ENCODE assay signal across 18 cellular contexts in genomic region chrX:2584659-2585470, GRCh38.
DNase-seq lines count a peak whose midpoint lies in the region; ATAC-seq and TF ChIP-seq lines count a peak whose summit lies in the region.
"Had no signal": no experiment of that assay in that cellular context is flagged by ENCODE, and none has a peak within 500 bp of the region (broad histone marks: within the 10 kb centered on the region; RNA-seq: fewer than 3 reads in every experiment).

No MANE protein-coding gene starts in this region.

- peak overlapping the region; percentile 79 for H3K4me2 ChIP-seq in hepatocyte
- H3K4me2 ChIP-seq in neural cell (ENCODE audit: low read length) = peak overlapping the region; percentile 78

- H3K36me3 ChIP-seq in Caco-2 (ENCODE audit: control insufficient read depth, insufficient read depth, low read length) (no peaks in the 10 kb centered on the region), hepatocyte (replicated peaks; ENCODE audit: insufficient read depth, low read depth) (no peaks in the 10 kb centered on the region), neural cell (ENCODE audit: insufficient read depth, low read length) (no peaks in the 10 kb centered on the region)
- H3K36me3 ChIP-seq in CD4-positive, alpha-beta memory T cell (ENCODE audit: insufficient read depth, low read length) = no peaks in the 10 kb centered on the region
- H3K36me3 ChIP-seq: sigmoid colon had no signal

- no peaks in the 10 kb centered on the region for H3K27me3 Mint-ChIP-seq in Caco-2 (ENCODE audit: insufficient read depth, unreplicated experiment)
- peaks cover 37% of the 10 kb centered on the region for H3K27me3 Mint-ChIP-seq in T-helper 17 cell
- H3K27me3 Mint-ChIP-seq in CD4-positive, alpha-beta memory T cell = peaks cover 22 to 26% of the 10 kb centered on the region in 2 donors

- no peak for TF ChIP-seq CTCF in Caco-2 (IDR thresholded peaks at IDR 0.05; ENCODE audit: insufficient read depth in 1 of 2, low read depth in 1 of 2, low read length in 1 of 2, severe bottlenecking in 1 of 2, unreplicated experiment in 1 of 2)
- TF ChIP-seq CTCF in hepatocyte (IDR thresholded peaks at IDR 0.05; ENCODE audit: poor library complexity) = no peak
- TF ChIP-seq CTCF in neural cell (IDR thresholded peaks at IDR 0.05; ENCODE audit: poor library complexity, severe bottlenecking) = no peak

- peak; percentile 43 for TF ChIP-seq RAD21 in neural cell (conservative IDR thresholded peaks at IDR 0.05)

- TF ChIP-seq EP300 in neural cell (conservative IDR thresholded peaks at IDR 0.05; ENCODE audit: poor library complexity, severe bottlenecking) = no peak

- H3K9me3 Mint-ChIP-seq in Caco-2 (ENCODE audit: unreplicated experiment) = no peaks in the 10 kb centered on the region
- H3K9me3 Mint-ChIP-seq in CD4-positive, alpha-beta memory T cell = peaks cover 0 to 5% (median 0%) of the 10 kb centered on the region in 8 donors

- H3K36me3 Mint-ChIP-seq in Caco-2 (ENCODE audit: insufficient read depth, unreplicated experiment) (peaks cover 4% of the 10 kb centered on the region), T-helper 17 cell (ENCODE audit: low read depth) (peaks cover 2% of the 10 kb centered on the region)
- H3K36me3 Mint-ChIP-seq in CD4-positive, alpha-beta memory T cell = no peaks in the 10 kb centered on the region

- intact Hi-C loops in Caco-2 (cut with micrococcal nuclease; ENCODE audit: unreplicated experiment) = no loop called here
- intact Hi-C loops in CD4-positive, alpha-beta memory T cell (cut with micrococcal nuclease) = no loop called here

- H3K9me3 ChIP-seq in Caco-2 (no peaks in the 10 kb centered on the region), T-helper 17 cell (ENCODE audit: control insufficient read depth, low read length, poor library complexity, severe bottlenecking) (no peaks in the 10 kb centered on the region), hepatocyte (ENCODE audit: low read depth) (no peaks in the 10 kb centered on the region), neural cell (ENCODE audit: low read length) (no peaks in the 10 kb centered on the region)
- H3K9me3 ChIP-seq in CD4-positive, alpha-beta memory T cell (ENCODE audit: control insufficient read depth in 1 of 2, low read length in 2 of 2) = no peaks in the 10 kb centered on the region
- H3K9me3 ChIP-seq: mucosa of descending colon, sigmoid colon had no signal

- no TSS peak for BruUV-seq in Caco-2 (replicated peaks; lab: Mats Ljungman, UMichigan)

- 38% methylated on average over 15 of the region's 24 CpGs for WGBS in hepatocyte (ENCODE audit: low lambda C conversion rate, missing lambda C conversion rate)

- H3K9me2 ChIP-seq in hepatocyte (replicated peaks; ENCODE audit: insufficient read depth) (no peaks in the 10 kb centered on the region), neural cell (ENCODE audit: insufficient read depth, low read length) (no peaks in the 10 kb centered on the region)

- H3K4me1 Mint-ChIP-seq in Caco-2 (ENCODE audit: low read depth, unreplicated experiment) = no peaks in the 10 kb centered on the region
- H3K4me1 Mint-ChIP-seq in T-helper 17 cell = peaks cover 3% of the 10 kb centered on the region
- peaks cover 3 to 19% (median 6%) of the 10 kb centered on the region in 4 donors for H3K4me1 Mint-ChIP-seq in CD4-positive, alpha-beta memory T cell

- H3F3A ChIP-seq in neural cell (ENCODE audit: insufficient read depth, low read length, poor library complexity, severe bottlenecking) = no peaks in the 10 kb centered on the region

- peak overlapping the region; percentile 83 for H3K9ac ChIP-seq in neural cell (ENCODE audit: low read length)

- no peaks in the 10 kb centered on the region for H3K27me3 ChIP-seq in Caco-2 (replicated peaks; ENCODE audit: control insufficient read depth, insufficient read depth, low read length)
- peaks cover 48% of the 10 kb centered on the region for H3K27me3 ChIP-seq in hepatocyte
- H3K27me3 ChIP-seq in neural cell (ENCODE audit: insufficient read depth, low read depth, low read length) = peaks cover 8% of the 10 kb centered on the region
- H3K27me3 ChIP-seq in CD4-positive, alpha-beta memory T cell (ENCODE audit: insufficient read depth, low read length) = peaks cover 29% of the 10 kb centered on the region

- H3K27ac ChIP-seq in hepatocyte (no peak overlapping the region), neural cell (ENCODE audit: low read length) (peak overlapping the region; percentile 79)
- H3K27ac ChIP-seq in CD4-positive, alpha-beta memory T cell (ENCODE audit: low read depth, low read length) = no peak overlapping the region
- H3K27ac ChIP-seq: C4-2B, sigmoid colon had no signal

- POLR2A ChIA-PET in Caco-2 (lab: Charles Lee) = no interaction called here
- POLR2A ChIA-PET in CD4-positive, alpha-beta memory T cell (lab: Charles Lee; ENCODE audit: partially characterized antibody) = no interaction called here

- H3K4me3 Mint-ChIP-seq in Caco-2 (ENCODE audit: unreplicated experiment) (no peak overlapping the region), T-helper 17 cell (peak overlapping the region; percentile 75)
- H3K4me3 Mint-ChIP-seq in CD4-positive, alpha-beta memory T cell = peak overlapping the region in 4 of 8 donors; percentile 57 to 80 (median 64)

- no peaks in the 10 kb centered on the region for H4K20me1 ChIP-seq in hepatocyte (ENCODE audit: insufficient read depth, poor library complexity, severe bottlenecking)
- no peaks in the 10 kb centered on the region for H4K20me1 ChIP-seq in neural cell (ENCODE audit: insufficient read depth)

- DNase-seq in Caco-2 (no peak), T-helper 17 cell (no peak), hepatocyte (ENCODE audit: low spot score) (no peak), epidermal melanocyte (ENCODE audit: insufficient read length, low spot score) (no peak), SIG-M5 treated with dmso at 0.1 percent for 504 hours (lab: John Stamatoyannopoulos, UW; ENCODE audit: unreplicated experiment) (no peak)
- no peak for DNase-seq in CD4-positive, alpha-beta memory T cell
- DNase-seq: activated CD4-positive, alpha-beta T cell treated with anti-CD3 and anti-CD28 coated beads for 48 hours; activated effector memory CD4-positive, alpha-beta T cell treated with anti-CD3 and anti-CD28 coated beads, Interleukin-2, amount 50 U/mL, for 16 hours; central memory CD4-positive, alpha-beta T cell; EL; Karpas-422; mucosa of descending colon; NCI-H524; sigmoid colon had no signal

- peaks cover 4% of the 10 kb centered on the region; the same call in 1 of the 2 replicates for H3K4me1 ChIP-seq in Caco-2
- H3K4me1 ChIP-seq in hepatocyte (ENCODE audit: insufficient read depth) = no peaks in the 10 kb centered on the region
- H3K4me1 ChIP-seq in CD4-positive, alpha-beta memory T cell (ENCODE audit: insufficient read depth, low read length) = peaks cover 3% of the 10 kb centered on the region

- H3K79me2 ChIP-seq in hepatocyte = no peaks in the 10 kb centered on the region
- H3K79me2 ChIP-seq in neural cell (replicated peaks; ENCODE audit: insufficient read depth, low read length) = peaks cover 38% of the 10 kb centered on the region

- H2AFZ ChIP-seq in hepatocyte = no peak overlapping the region
- H2AFZ ChIP-seq in neural cell (ENCODE audit: low read depth, low read length) = peak overlapping the region; percentile 59

- H3K4me3 ChIP-seq in Caco-2 (ENCODE audit: low read depth, low read length) (no peak overlapping the region), hepatocyte (no peak overlapping the region), neural cell (ENCODE audit: low read length) (peak overlapping the region; percentile 75)
- no peak overlapping the region for H3K4me3 ChIP-seq in CD4-positive, alpha-beta memory T cell (ENCODE audit: low read length in 2 of 2)
- H3K4me3 ChIP-seq: mucosa of descending colon, sigmoid colon had no signal

- ATAC-seq in T-helper 17 cell = no peak
- ATAC-seq in HG02623 (IDR thresholded peaks at IDR 0.05; ENCODE audit: unreplicated experiment) = no peak
- ATAC-seq: esophagus mucosa, mucosa of descending colon had no signal

- H3K27ac Mint-ChIP-seq in Caco-2 (ENCODE audit: unreplicated experiment) = peak overlapping the region; percentile 7
- no peak overlapping the region for H3K27ac Mint-ChIP-seq in T-helper 17 cell
- no peak overlapping the region for H3K27ac Mint-ChIP-seq in CD4-positive, alpha-beta memory T cell

- CTCF ChIA-PET in Caco-2 (lab: Charles Lee) = no interaction called here
- CTCF ChIA-PET in CD4-positive, alpha-beta memory T cell (lab: Charles Lee; ENCODE audit: partially characterized antibody) = no interaction called here

TF ChIP-seq in neural cell, 6 proteins besides CTCF, POLR2A, EP300 and RAD21:
- TF ChIP-seq TAF1 (IDR thresholded peaks at IDR 0.05; ENCODE audit: low read depth) (peak; percentile 55), REST (IDR thresholded peaks at IDR 0.05; ENCODE audit: borderline replicate concordance) (peak; percentile 31), SMC3 (conservative IDR thresholded peaks at IDR 0.05; ENCODE audit: poor library complexity) (peak; percentile 40), MXI1 (conservative IDR thresholded peaks at IDR 0.05; ENCODE audit: poor library complexity, severe bottlenecking) (peak; percentile 41), POLR2AphosphoS5 (IDR thresholded peaks at IDR 0.05) (peak; percentile 46), EZH2 (IDR thresholded peaks at IDR 0.05; ENCODE audit: borderline replicate concordance, insufficient read depth, low read length, poor library complexity, severe bottlenecking) (no peak)
